Comparison of ENCODE assay signal across 1 cellular context in the genomic region with DNA sequence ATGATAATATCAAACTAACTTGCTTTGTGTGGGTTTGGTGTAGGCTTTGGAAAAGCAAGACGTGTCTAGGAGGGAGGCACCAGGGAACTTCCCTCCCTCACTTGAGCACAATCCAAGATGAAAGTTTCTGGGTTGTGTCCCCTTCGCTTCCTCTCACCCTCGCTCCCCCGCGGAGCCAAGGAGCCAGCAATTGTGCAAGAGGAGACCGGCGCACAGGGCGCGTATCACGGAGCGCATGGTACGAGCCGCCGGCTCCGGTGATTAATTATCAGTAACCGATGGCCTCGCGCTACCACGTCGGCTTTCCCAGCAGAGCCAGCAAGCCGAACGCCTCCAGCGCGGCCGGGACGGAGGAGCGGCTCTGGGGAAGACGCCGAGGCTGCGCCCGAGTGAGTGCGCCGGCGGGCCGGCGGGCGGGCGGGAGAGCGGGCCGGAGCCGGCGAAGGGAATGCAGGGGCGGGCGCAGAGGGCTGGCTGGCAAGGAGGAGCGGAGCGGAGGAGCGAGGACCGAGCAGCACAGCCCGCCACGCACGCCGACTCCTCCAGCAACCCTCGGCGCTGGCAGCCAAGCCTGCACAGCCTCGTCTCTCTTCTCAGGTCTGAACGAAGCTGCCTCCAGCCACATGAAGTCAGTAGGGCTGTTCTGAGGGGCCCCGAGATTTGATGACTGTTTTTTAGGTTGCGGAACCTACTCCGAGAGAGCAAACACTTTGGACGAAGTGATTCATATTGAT.
TF ChIP-seq lines count a peak whose summit lies in the region.

No MANE protein-coding gene starts in this region.

TF ChIP-seq in IMR-90, 13 proteins besides CTCF, POLR2A, EP300 and RAD21 (continued from another document):
- TF ChIP-seq BHLHE40 (IDR thresholded peaks at IDR 0.05; ENCODE audit: low read depth, low read length) (no peak), MAZ (IDR thresholded peaks at IDR 0.05; ENCODE audit: borderline replicate concordance, low read depth, low read length) (0 out of 2 replicates have a peak, but pooled peaks have one; percentile 8), CHD1 (IDR thresholded peaks at IDR 0.05; ENCODE audit: low read depth, low read length) (0 out of 2 replicates have a peak, but pooled peaks have one; percentile 68)
- TF ChIP-seq, protein P1, sequence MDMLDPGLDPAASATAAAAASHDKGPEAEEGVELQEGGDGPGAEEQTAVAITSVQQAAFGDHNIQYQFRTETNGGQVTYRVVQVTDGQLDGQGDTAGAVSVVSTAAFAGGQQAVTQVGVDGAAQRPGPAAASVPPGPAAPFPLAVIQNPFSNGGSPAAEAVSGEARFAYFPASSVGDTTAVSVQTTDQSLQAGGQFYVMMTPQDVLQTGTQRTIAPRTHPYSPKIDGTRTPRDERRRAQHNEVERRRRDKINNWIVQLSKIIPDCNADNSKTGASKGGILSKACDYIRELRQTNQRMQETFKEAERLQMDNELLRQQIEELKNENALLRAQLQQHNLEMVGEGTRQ (IDR thresholded peaks at IDR 0.05; ENCODE audit: low read depth, low read length): 0 out of 2 replicates have a peak, but pooled peaks have one; percentile 13
TF ChIP-seq in IMR-90: peak in this region for 5.
